ENCODE assay signal across 1 cellular context in the genomic region with DNA sequence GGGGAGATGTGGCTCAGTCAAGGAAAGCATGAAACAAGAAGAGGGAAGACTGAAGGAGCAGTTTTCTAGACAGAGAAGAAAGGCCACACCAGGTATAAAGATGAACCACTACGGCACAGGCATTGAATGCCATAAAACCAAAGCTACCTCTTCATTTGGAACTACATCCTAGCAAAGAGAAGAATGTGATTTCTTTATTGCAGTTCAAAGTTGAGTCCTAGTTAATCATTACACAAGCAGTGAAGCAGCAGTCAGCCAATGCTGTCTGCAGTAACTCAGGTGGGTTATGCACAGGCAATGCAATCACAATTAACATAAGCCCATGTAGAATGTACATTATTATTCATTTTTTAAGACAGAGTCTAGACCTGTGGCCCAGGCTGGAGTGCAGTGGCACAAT.
TF ChIP-seq lines count a peak whose summit lies in the region.

No MANE protein-coding gene starts in this region.

TF ChIP-seq in HepG2, 621 proteins besides CTCF, POLR2A, EP300 and RAD21 (continued from another document and continues in another):
- TF ChIP-seq THRA (CRISPR knock-in tag; IDR thresholded peaks at IDR 0.05; ENCODE audit: borderline replicate concordance) (no peak), CBX2 (IDR thresholded peaks at IDR 0.05; ENCODE audit: low read depth, low read length) (no peak), CBX2 (CRISPR knock-in tag; IDR thresholded peaks at IDR 0.05; ENCODE audit: low read depth) (no peak), MIXL1 (CRISPR knock-in tag; IDR thresholded peaks at IDR 0.05) (no peak), MXD4 (CRISPR knock-in tag; IDR thresholded peaks at IDR 0.05) (no peak), ATF1 (CRISPR knock-in tag; IDR thresholded peaks at IDR 0.05) (no peak), GATAD2A (CRISPR knock-in tag; IDR thresholded peaks at IDR 0.05) (peak; percentile 54), ZNF672 (CRISPR knock-in tag; IDR thresholded peaks at IDR 0.05) (no peak), STAT6 (CRISPR knock-in tag; IDR thresholded peaks at IDR 0.05; ENCODE audit: borderline replicate concordance) (no peak), BCLAF1 (IDR thresholded peaks at IDR 0.05) (no peak), TBL1XR1 (IDR thresholded peaks at IDR 0.05; ENCODE audit: borderline replicate concordance, low read length, partially characterized antibody) (no peak), REXO4 (CRISPR knock-in tag; IDR thresholded peaks at IDR 0.05; ENCODE audit: borderline replicate concordance) (no peak), ZNF83 (CRISPR knock-in tag; IDR thresholded peaks at IDR 0.05; ENCODE audit: borderline replicate concordance) (no peak), TEAD3 (CRISPR knock-in tag; optimal IDR thresholded peaks at IDR 0.05; ENCODE audit: borderline replicate concordance) (peak; percentile 62), MEIS2 (CRISPR knock-in tag; IDR thresholded peaks at IDR 0.05) (no peak), HNRNPUL1 (IDR thresholded peaks at IDR 0.05; ENCODE audit: low read depth, low read length) (peak; percentile 89), PHF20 (CRISPR knock-in tag; IDR thresholded peaks at IDR 0.05) (no peak), ZNF761 (CRISPR knock-in tag; conservative IDR thresholded peaks at IDR 0.05) (no peak), ARNTL (CRISPR knock-in tag; IDR thresholded peaks at IDR 0.05) (no peak), SIN3A (IDR thresholded peaks at IDR 0.05; ENCODE audit: borderline replicate concordance, low read depth, low read length) (no peak), ZNF30 (CRISPR knock-in tag; IDR thresholded peaks at IDR 0.05) (no peak), ZKSCAN5 (CRISPR knock-in tag; IDR thresholded peaks at IDR 0.05) (no peak), GABPA (IDR thresholded peaks at IDR 0.05; ENCODE audit: low read depth, low read length) (no peak), GABPA (CRISPR knock-in tag; IDR thresholded peaks at IDR 0.05; ENCODE audit: low read depth) (no peak), TAF15 (IDR thresholded peaks at IDR 0.05; ENCODE audit: low read depth, low read length, poor library complexity, severe bottlenecking) (no peak), GABPB1 (CRISPR knock-in tag; IDR thresholded peaks at IDR 0.05) (no peak), GTF2F1 (IDR thresholded peaks at IDR 0.05; ENCODE audit: low read length) (no peak)
- TF ChIP-seq, protein P1, sequence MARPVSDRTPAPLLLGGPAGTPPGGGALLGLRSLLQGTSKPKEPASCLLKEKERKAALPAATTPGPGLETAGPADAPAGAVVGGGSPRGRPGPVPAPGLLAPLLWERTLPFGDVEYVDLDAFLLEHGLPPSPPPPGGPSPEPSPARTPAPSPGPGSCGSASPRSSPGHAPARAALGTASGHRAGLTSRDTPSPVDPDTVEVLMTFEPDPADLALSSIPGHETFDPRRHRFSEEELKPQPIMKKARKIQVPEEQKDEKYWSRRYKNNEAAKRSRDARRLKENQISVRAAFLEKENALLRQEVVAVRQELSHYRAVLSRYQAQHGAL (CRISPR knock-in tag; IDR thresholded peaks at IDR 0.05; ENCODE audit: not compliant biosample characterization), result no peak
- TF ChIP-seq, protein P2, sequence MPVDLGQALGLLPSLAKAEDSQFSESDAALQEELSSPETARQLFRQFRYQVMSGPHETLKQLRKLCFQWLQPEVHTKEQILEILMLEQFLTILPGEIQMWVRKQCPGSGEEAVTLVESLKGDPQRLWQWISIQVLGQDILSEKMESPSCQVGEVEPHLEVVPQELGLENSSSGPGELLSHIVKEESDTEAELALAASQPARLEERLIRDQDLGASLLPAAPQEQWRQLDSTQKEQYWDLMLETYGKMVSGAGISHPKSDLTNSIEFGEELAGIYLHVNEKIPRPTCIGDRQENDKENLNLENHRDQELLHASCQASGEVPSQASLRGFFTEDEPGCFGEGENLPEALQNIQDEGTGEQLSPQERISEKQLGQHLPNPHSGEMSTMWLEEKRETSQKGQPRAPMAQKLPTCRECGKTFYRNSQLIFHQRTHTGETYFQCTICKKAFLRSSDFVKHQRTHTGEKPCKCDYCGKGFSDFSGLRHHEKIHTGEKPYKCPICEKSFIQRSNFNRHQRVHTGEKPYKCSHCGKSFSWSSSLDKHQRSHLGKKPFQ (CRISPR knock-in tag; IDR thresholded peaks at IDR 0.05; ENCODE audit: insufficient replicate concordance), result no peak
- TF ChIP-seq, protein P3, sequence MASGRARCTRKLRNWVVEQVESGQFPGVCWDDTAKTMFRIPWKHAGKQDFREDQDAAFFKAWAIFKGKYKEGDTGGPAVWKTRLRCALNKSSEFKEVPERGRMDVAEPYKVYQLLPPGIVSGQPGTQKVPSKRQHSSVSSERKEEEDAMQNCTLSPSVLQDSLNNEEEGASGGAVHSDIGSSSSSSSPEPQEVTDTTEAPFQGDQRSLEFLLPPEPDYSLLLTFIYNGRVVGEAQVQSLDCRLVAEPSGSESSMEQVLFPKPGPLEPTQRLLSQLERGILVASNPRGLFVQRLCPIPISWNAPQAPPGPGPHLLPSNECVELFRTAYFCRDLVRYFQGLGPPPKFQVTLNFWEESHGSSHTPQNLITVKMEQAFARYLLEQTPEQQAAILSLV (CRISPR knock-in tag; IDR thresholded peaks at IDR 0.05; ENCODE audit: borderline replicate concordance), result no peak
- TF ChIP-seq, protein P4, sequence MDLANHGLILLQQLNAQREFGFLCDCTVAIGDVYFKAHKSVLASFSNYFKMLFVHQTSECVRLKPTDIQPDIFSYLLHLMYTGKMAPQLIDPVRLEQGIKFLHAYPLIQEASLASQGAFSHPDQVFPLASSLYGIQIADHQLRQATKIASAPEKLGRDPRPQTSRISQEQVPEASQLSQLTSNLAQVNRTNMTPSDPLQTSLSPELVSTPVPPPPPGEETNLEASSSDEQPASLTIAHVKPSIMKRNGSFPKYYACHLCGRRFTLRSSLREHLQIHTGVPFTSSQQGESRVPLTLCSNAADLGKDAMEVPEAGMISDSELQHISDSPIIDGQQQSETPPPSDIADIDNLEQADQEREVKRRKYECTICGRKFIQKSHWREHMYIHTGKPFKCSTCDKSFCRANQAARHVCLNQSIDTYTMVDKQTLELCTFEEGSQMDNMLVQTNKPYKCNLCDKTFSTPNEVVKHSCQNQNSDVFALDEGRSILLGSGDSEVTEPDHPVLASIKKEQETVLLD (CRISPR knock-in tag; IDR thresholded peaks at IDR 0.05; ENCODE audit: low read depth), result no peak
- TF ChIP-seq, protein P5, sequence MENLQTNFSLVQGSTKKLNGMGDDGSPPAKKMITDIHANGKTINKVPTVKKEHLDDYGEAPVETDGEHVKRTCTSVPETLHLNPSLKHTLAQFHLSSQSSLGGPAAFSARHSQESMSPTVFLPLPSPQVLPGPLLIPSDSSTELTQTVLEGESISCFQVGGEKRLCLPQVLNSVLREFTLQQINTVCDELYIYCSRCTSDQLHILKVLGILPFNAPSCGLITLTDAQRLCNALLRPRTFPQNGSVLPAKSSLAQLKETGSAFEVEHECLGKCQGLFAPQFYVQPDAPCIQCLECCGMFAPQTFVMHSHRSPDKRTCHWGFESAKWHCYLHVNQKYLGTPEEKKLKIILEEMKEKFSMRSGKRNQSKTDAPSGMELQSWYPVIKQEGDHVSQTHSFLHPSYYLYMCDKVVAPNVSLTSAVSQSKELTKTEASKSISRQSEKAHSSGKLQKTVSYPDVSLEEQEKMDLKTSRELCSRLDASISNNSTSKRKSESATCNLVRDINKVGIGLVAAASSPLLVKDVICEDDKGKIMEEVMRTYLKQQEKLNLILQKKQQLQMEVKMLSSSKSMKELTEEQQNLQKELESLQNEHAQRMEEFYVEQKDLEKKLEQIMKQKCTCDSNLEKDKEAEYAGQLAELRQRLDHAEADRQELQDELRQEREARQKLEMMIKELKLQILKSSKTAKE (CRISPR knock-in tag; IDR thresholded peaks at IDR 0.05; ENCODE audit: borderline replicate concordance), result no peak
- TF ChIP-seq, protein P6, sequence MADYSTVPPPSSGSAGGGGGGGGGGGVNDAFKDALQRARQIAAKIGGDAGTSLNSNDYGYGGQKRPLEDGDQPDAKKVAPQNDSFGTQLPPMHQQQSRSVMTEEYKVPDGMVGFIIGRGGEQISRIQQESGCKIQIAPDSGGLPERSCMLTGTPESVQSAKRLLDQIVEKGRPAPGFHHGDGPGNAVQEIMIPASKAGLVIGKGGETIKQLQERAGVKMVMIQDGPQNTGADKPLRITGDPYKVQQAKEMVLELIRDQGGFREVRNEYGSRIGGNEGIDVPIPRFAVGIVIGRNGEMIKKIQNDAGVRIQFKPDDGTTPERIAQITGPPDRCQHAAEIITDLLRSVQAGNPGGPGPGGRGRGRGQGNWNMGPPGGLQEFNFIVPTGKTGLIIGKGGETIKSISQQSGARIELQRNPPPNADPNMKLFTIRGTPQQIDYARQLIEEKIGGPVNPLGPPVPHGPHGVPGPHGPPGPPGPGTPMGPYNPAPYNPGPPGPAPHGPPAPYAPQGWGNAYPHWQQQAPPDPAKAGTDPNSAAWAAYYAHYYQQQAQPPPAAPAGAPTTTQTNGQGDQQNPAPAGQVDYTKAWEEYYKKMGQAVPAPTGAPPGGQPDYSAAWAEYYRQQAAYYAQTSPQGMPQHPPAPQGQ (CRISPR knock-in tag; IDR thresholded peaks at IDR 0.05; ENCODE audit: borderline replicate concordance), result no peak
- TF ChIP-seq, protein P7, sequence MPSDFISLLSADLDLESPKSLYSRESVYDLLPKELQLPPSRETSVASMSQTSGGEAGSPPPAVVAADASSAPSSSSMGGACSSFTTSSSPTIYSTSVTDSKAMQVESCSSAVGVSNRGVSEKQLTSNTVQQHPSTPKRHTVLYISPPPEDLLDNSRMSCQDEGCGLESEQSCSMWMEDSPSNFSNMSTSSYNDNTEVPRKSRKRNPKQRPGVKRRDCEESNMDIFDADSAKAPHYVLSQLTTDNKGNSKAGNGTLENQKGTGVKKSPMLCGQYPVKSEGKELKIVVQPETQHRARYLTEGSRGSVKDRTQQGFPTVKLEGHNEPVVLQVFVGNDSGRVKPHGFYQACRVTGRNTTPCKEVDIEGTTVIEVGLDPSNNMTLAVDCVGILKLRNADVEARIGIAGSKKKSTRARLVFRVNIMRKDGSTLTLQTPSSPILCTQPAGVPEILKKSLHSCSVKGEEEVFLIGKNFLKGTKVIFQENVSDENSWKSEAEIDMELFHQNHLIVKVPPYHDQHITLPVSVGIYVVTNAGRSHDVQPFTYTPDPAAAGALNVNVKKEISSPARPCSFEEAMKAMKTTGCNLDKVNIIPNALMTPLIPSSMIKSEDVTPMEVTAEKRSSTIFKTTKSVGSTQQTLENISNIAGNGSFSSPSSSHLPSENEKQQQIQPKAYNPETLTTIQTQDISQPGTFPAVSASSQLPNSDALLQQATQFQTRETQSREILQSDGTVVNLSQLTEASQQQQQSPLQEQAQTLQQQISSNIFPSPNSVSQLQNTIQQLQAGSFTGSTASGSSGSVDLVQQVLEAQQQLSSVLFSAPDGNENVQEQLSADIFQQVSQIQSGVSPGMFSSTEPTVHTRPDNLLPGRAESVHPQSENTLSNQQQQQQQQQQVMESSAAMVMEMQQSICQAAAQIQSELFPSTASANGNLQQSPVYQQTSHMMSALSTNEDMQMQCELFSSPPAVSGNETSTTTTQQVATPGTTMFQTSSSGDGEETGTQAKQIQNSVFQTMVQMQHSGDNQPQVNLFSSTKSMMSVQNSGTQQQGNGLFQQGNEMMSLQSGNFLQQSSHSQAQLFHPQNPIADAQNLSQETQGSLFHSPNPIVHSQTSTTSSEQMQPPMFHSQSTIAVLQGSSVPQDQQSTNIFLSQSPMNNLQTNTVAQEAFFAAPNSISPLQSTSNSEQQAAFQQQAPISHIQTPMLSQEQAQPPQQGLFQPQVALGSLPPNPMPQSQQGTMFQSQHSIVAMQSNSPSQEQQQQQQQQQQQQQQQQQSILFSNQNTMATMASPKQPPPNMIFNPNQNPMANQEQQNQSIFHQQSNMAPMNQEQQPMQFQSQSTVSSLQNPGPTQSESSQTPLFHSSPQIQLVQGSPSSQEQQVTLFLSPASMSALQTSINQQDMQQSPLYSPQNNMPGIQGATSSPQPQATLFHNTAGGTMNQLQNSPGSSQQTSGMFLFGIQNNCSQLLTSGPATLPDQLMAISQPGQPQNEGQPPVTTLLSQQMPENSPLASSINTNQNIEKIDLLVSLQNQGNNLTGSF (CRISPR knock-in tag; IDR thresholded peaks at IDR 0.05), result no peak
